ENCODE assay signal across 9 cellular contexts in the genomic region with DNA sequence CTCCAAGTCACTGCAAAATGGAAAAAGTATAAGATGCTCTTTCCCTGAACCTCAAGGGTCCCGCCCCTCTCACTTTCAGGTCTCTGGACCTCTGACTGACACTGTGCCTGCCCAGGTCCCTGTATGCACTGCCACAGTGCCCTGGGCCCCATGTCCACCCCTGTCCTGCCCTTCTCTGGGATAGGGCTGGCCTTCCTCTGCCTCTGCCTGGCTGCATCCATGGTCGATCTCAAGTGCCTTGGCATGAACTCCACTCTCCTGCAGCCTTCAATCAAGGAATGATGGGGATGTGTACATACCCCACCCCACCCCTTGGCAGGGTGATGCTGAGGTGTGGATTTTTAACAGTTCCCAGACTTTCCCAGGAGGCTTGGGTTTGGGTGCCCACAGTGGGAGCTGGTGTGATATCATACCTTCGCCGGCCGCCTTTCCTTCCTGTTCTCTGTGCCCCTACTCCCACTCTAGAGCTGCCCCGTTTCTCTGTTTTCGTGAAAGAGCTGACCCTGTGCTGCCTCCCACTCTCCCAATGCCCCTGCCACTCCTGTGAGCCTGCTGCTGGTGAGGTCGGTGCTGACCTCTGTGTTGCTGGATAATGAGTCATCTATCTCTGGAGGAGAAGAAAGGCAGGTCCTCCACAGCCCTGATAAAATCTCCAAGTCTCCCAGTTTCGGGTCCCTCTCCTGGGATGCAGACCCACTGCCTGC. TPM values are rescaled to one million over a fixed set of nuclear protein-coding genes. Genes with fewer than 3 reads are reported as not detected.
DNase-seq lines count a peak whose midpoint lies in the region; ATAC-seq and TF ChIP-seq lines count a peak whose summit lies in the region.
"Had no signal": no experiment of that assay in that cellular context is flagged by ENCODE, and none has a peak within 500 bp of the region (broad histone marks: within the 10 kb centered on the region; RNA-seq: fewer than 3 reads in every experiment).

No MANE protein-coding gene starts in this region.

- H3K4me3 ChIP-seq in AG04449 (ENCODE audit: low read depth, low read length): peak overlapping the region; percentile 6; the same call in 1 of the 2 replicates
- H3K4me3 ChIP-seq in GM12864 (ENCODE audit: low read depth, low read length): peak overlapping the region; percentile 6; the same call in 1 of the 2 replicates
- H3K4me3 ChIP-seq in tibial nerve: no peak overlapping the region

- DNase-seq in AG04449 (ENCODE audit: low read depth, low spot score): no peak
- DNase-seq in GM12864 (ENCODE audit: low read depth): no peak
- no peak for DNase-seq in activated naive CD8-positive, alpha-beta T cell treated with anti-CD3 and anti-CD28 coated beads for 36 hours
- DNase-seq in islet precursor cell: peak; percentile 81
- no peak for DNase-seq in tibial nerve (ENCODE audit: low spot score in 2 of 2)
- no peak for DNase-seq in GM13976 (ENCODE audit: low spot score)
- no peak for DNase-seq in effector CD4-positive, alpha-beta T cell
- DNase-seq: NK-92 treated with Interleukin-12 subunit alpha and Interleukin-12 subunit beta, amount 100 ng/mL, for 24 hours had no signal

- H3K27me3 ChIP-seq in tibial nerve: no peaks in the 10 kb centered on the region

- peak overlapping the region; percentile 67 for H3K27ac Mint-ChIP-seq in activated naive CD8-positive, alpha-beta T cell treated with anti-CD3 and anti-CD28 coated beads for 36 hours

- H3K9me3 Mint-ChIP-seq in activated naive CD8-positive, alpha-beta T cell treated with anti-CD3 and anti-CD28 coated beads for 36 hours: peaks cover 5% of the 10 kb centered on the region

- H3K27ac ChIP-seq in tibial nerve: no peak overlapping the region

- H3K4me1 ChIP-seq in tibial nerve: peaks cover 0 to 43% (median 9%) of the 10 kb centered on the region in 4 donors

- H3K4me1 Mint-ChIP-seq in activated naive CD8-positive, alpha-beta T cell treated with anti-CD3 and anti-CD28 coated beads for 36 hours: peaks cover 62% of the 10 kb centered on the region

- peaks cover 59% of the 10 kb centered on the region for H3K36me3 Mint-ChIP-seq in activated naive CD8-positive, alpha-beta T cell treated with anti-CD3 and anti-CD28 coated beads for 36 hours

- CTCF ChIA-PET in AG04449 (lab: Yijun Ruan, JAX): interaction anchor here (0.9 to 5.7 kb wide), 4 partner anchors 15 to 34 kb away, joined by 4 to 53 read pairs (median 31); a partner anchor contains a TSS

- ATAC-seq in HG03342 (IDR thresholded peaks at IDR 0.05; ENCODE audit: unreplicated experiment): no peak

- WGBS in tibial nerve, 2 donors: 69 to 78% methylated on average over 9 of the region's 9 CpGs

- H3K9me3 ChIP-seq in tibial nerve: no peaks in the 10 kb centered on the region

- TF ChIP-seq POLR2A in tibial nerve (IDR thresholded peaks at IDR 0.05): no peak

- no peak for TF ChIP-seq EP300 in tibial nerve (IDR thresholded peaks at IDR 0.05)

- peaks cover 0 to 38% (median 0%) of the 10 kb centered on the region in 3 donors for H3K36me3 ChIP-seq in tibial nerve

- H3K27me3 Mint-ChIP-seq in activated naive CD8-positive, alpha-beta T cell treated with anti-CD3 and anti-CD28 coated beads for 36 hours: no peaks in the 10 kb centered on the region

- in situ Hi-C loops in GM13976 (cut with MboI; ENCODE audit: low sequenced_read_pairs, unreplicated experiment): no loop called here

- H3K4me3 Mint-ChIP-seq in activated naive CD8-positive, alpha-beta T cell treated with anti-CD3 and anti-CD28 coated beads for 36 hours: no peak overlapping the region

- POLR2A ChIA-PET in AG04449 (lab: Yijun Ruan, JAX): no interaction called here

- TF ChIP-seq CTCF in AG04449 (IDR thresholded peaks at IDR 0.05; ENCODE audit: insufficient read depth, low read length, missing control alignments) (no peak), GM12864 (IDR thresholded peaks at IDR 0.05; ENCODE audit: low read depth, low read length, missing control alignments) (no peak), tibial nerve (IDR thresholded peaks at IDR 0.05) (no peak), GM13976 (IDR thresholded peaks at IDR 0.05; ENCODE audit: borderline replicate concordance, control extremely low read depth, extremely low read depth, insufficient read depth, missing control alignments) (no peak)

RNA-seq across cellular contexts. Expression of a gene that starts 18.9 kb away (rescaled TPM):
- 10 to 100 TPM; 36.4 to 37.2 TPM for total RNA-seq in activated naive CD8-positive, alpha-beta T cell treated with anti-CD3 and anti-CD28 coated beads for 36 hours
- total RNA-seq in tibial nerve: 10 to 100 TPM; 39.8 to 72.6 (median 54.8) TPM

RNA-seq across cellular contexts. Expression of a gene that starts 32.0 kb away (rescaled TPM):
- total RNA-seq in activated naive CD8-positive, alpha-beta T cell treated with anti-CD3 and anti-CD28 coated beads for 36 hours: 100 to 1,000 TPM; 225 TPM
- 100 to 1,000 TPM in 1 of 4 donors, 10 to 100 TPM in 3; 72.6 to 207 (median 93.3) TPM for total RNA-seq in tibial nerve

Comparison
In these comparisons a context has a peak if more than half of its experiments do, and no peak if none do; other contexts are left out.
1. H3K4me3 ChIP-seq: peak in AG04449 (single experiment) and GM12864 (single experiment); none in tibial nerve (0 of 4).